16 cellular contexts compared by ENCODE assay signal in genomic region chr7:7439564-7439963, GRCh38.
DNase-seq lines count a peak whose midpoint lies in the region; ATAC-seq and TF ChIP-seq lines count a peak whose summit lies in the region.
"Had no signal": no experiment of that assay in that cellular context is flagged by ENCODE, and none has a peak within 500 bp of the region (broad histone marks: within the 10 kb centered on the region; RNA-seq: fewer than 3 reads in every experiment).

No MANE protein-coding gene starts in this region.

- 91% methylated on average over 1 of the region's 1 CpG for WGBS in SK-N-SH (ENCODE audit: low lambda C conversion rate)
- WGBS in heart left ventricle, 4 donors: 91 to 100% (median 97%) methylated on average over 1 of the region's 1 CpG

- H3K9me3 ChIP-seq in SK-N-SH (no peaks in the 10 kb centered on the region), MM.1S (replicated peaks; ENCODE audit: insufficient read depth, low read length) (no peaks in the 10 kb centered on the region), heart left ventricle (peaks cover 0 to 3% (median 0%) of the 10 kb centered on the region in 12 donors)

- H2AFZ ChIP-seq in SK-N-SH (ENCODE audit: low read depth): 0 out of 2 replicates have a peak overlapping the region, but pooled peaks have one; percentile 74
- no peak overlapping the region for H2AFZ ChIP-seq in MM.1S (ENCODE audit: low read length)

- ATAC-seq in heart left ventricle (no peak), GM19452 (IDR thresholded peaks at IDR 0.05; ENCODE audit: unreplicated experiment) (no peak), HG03175 (IDR thresholded peaks at IDR 0.05; ENCODE audit: unreplicated experiment) (no peak)
- ATAC-seq: GM12878 had no signal

- CTCF ChIA-PET in SK-N-SH (lab: Yijun Ruan, JAX): interaction anchor here (1.0 to 3.2 kb wide), 5 partner anchors 10 to 336 kb away, joined by 3 to 29 read pairs (median 3); no protein-coding TSS in a partner anchor

- TF ChIP-seq RAD21 in SK-N-SH (IDR thresholded peaks at IDR 0.05; ENCODE audit: low read length): no peak

- TF ChIP-seq POLR2A in heart left ventricle (IDR thresholded peaks at IDR 0.05): no peak

- no peak for TF ChIP-seq EP300 in SK-N-SH (IDR thresholded peaks at IDR 0.05; ENCODE audit: borderline replicate concordance in 1 of 2, low read depth in 1 of 2, low read length in 1 of 2)

- H4K20me1 ChIP-seq in SK-N-SH (ENCODE audit: insufficient read depth): no peaks in the 10 kb centered on the region
- H4K20me1 ChIP-seq in MM.1S (ENCODE audit: insufficient read depth, low read length): no peaks in the 10 kb centered on the region

- H3K4me2 ChIP-seq in SK-N-SH (no peak overlapping the region), MM.1S (ENCODE audit: low read depth, low read length) (no peak overlapping the region)

- H3K4me3 ChIP-seq in SK-N-SH (ENCODE audit: low read depth in 2 of 2, low read length in 1 of 2) (no peak overlapping the region), foreskin fibroblast (ENCODE audit: low read depth in 1 of 2, low read length in 2 of 2) (no peak overlapping the region), MM.1S (ENCODE audit: low read length) (no peak overlapping the region), heart left ventricle (no peak overlapping the region)
- H3K4me3 ChIP-seq: GM12878, MG63 had no signal

- TF ChIP-seq CTCF in SK-N-SH (IDR thresholded peaks at IDR 0.05) (no peak), foreskin fibroblast (IDR thresholded peaks at IDR 0.05; ENCODE audit: low read depth, low read length) (no peak), MM.1S (IDR thresholded peaks at IDR 0.05; ENCODE audit: low read length) (no peak), heart left ventricle (IDR thresholded peaks at IDR 0.05) (no peak)

- H3F3A ChIP-seq in SK-N-SH (replicated peaks; ENCODE audit: insufficient read depth) (peaks cover 5% of the 10 kb centered on the region), MM.1S (ENCODE audit: insufficient read depth, low read length) (no peaks in the 10 kb centered on the region)

- intact Hi-C loops in heart left ventricle (cut with DNase I): loop anchor here in 1 of 10 donors (10.0 kb wide), 1 partner anchor 45 kb away; no protein-coding TSS in a partner anchor

- no peaks in the 10 kb centered on the region for H3K79me2 ChIP-seq in SK-N-SH (ENCODE audit: insufficient read depth)
- no peaks in the 10 kb centered on the region for H3K79me2 ChIP-seq in MM.1S (ENCODE audit: low read length)

- DNase-seq in NCI-H524 (lab: John Stamatoyannopoulos, UW) (peak; percentile 5 to 64), NCI-H524 treated with DMSO at 0.1 percent for 48 hours (lab: John Stamatoyannopoulos, UW) (no peak), SK-N-SH (no peak), foreskin fibroblast (peak; percentile 34 to 61), MM.1S (no peak), heart left ventricle (no peak)
- DNase-seq: C1 segment of cervical spinal cord, KG1, NCI-H187 treated with DMSO at 0.1 percent for 48 hours, NCI-H2171, NCI-H446 treated with DMSO at 0.1 percent for 48 hours, NCI-H82 had no signal

- H3K27me3 ChIP-seq in SK-N-SH (ENCODE audit: insufficient read depth): no peaks in the 10 kb centered on the region
- H3K27me3 ChIP-seq in MM.1S (replicated peaks; ENCODE audit: insufficient read depth, low read length): no peaks in the 10 kb centered on the region
- H3K27me3 ChIP-seq in heart left ventricle: no peaks in the 10 kb centered on the region
- H3K27me3 ChIP-seq: MG63 had no signal

- H3K9me2 ChIP-seq in SK-N-SH (no peaks in the 10 kb centered on the region), MM.1S (replicated peaks; ENCODE audit: insufficient read depth, low read length) (no peaks in the 10 kb centered on the region)

- H3K36me3 ChIP-seq in SK-N-SH (replicated peaks in 1 of 2; ENCODE audit: control insufficient read depth in 1 of 2, insufficient read depth in 2 of 2, low read length in 1 of 2) (no peaks in the 10 kb centered on the region), MM.1S (replicated peaks; ENCODE audit: insufficient read depth, low read length) (no peaks in the 10 kb centered on the region), heart left ventricle (no peaks in the 10 kb centered on the region)
- H3K36me3 ChIP-seq: MG63 had no signal

- H3K4me1 ChIP-seq in SK-N-SH (ENCODE audit: control insufficient read depth in 1 of 2, insufficient read depth in 2 of 2, low read depth in 1 of 2, low read length in 1 of 2): peaks cover 3 to 4% of the 10 kb centered on the region in 2 experiments; a peak in 3 of 4 replicates
- no peaks in the 10 kb centered on the region for H3K4me1 ChIP-seq in MM.1S (ENCODE audit: low read length)
- peaks cover 0 to 10% (median 0%) of the 10 kb centered on the region in 12 donors for H3K4me1 ChIP-seq in heart left ventricle

- peak overlapping the region in 1 of 2 experiments; percentile 86; a peak in 3 of 4 replicates for H3K27ac ChIP-seq in SK-N-SH (ENCODE audit: low read depth in 2 of 2, low read length in 1 of 2)
- no peak overlapping the region for H3K27ac ChIP-seq in MM.1S (ENCODE audit: low read length)
- H3K27ac ChIP-seq in heart left ventricle: no peak overlapping the region

- H3K9ac ChIP-seq in SK-N-SH: peak overlapping the region; percentile 9; the same call in 1 of the 2 replicates
- no peak overlapping the region for H3K9ac ChIP-seq in MM.1S (ENCODE audit: low read length)

- POLR2A ChIA-PET in SK-N-SH (lab: Yijun Ruan, JAX): no interaction called here

TF ChIP-seq in SK-N-SH, 30 proteins besides CTCF, POLR2A, EP300 and RAD21 (continues in another document):
- no peak for TF ChIP-seq MXI1 (IDR thresholded peaks at IDR 0.05; ENCODE audit: low read depth, low read length)
- no peak for TF ChIP-seq USF2 (IDR thresholded peaks at IDR 0.05; ENCODE audit: borderline replicate concordance, low read depth, low read length)
- TF ChIP-seq NRF1 (IDR thresholded peaks at IDR 0.05; ENCODE audit: low read depth, low read length): no peak
- TF ChIP-seq, protein P1, sequence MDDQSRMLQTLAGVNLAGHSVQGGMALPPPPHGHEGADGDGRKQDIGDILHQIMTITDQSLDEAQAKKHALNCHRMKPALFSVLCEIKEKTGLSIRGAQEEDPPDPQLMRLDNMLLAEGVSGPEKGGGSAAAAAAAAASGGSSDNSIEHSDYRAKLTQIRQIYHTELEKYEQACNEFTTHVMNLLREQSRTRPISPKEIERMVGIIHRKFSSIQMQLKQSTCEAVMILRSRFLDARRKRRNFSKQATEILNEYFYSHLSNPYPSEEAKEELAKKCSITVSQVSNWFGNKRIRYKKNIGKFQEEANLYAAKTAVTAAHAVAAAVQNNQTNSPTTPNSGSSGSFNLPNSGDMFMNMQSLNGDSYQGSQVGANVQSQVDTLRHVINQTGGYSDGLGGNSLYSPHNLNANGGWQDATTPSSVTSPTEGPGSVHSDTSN (IDR thresholded peaks at IDR 0.05): no peak
- TF ChIP-seq TCF12 (IDR thresholded peaks at IDR 0.05): no peak
- TF ChIP-seq FOXJ3 (CRISPR knock-in tag; IDR thresholded peaks at IDR 0.05): no peak
- no peak for TF ChIP-seq ELF1 (IDR thresholded peaks at IDR 0.05)
- TF ChIP-seq TAF1 (IDR thresholded peaks at IDR 0.05; ENCODE audit: borderline replicate concordance, low read depth, low read length): no peak
- no peak for TF ChIP-seq JUND (IDR thresholded peaks at IDR 0.05)
- TF ChIP-seq SMC3 (IDR thresholded peaks at IDR 0.05; ENCODE audit: low read depth, low read length): no peak
- TF ChIP-seq REST (IDR thresholded peaks at IDR 0.05; ENCODE audit: low read depth, low read length): no peak
- no peak for TF ChIP-seq CHD2 (IDR thresholded peaks at IDR 0.05; ENCODE audit: low read length, partially characterized antibody)
- no peak for TF ChIP-seq RFX5 (IDR thresholded peaks at IDR 0.05; ENCODE audit: low read length)
- no peak for TF ChIP-seq SIN3A (IDR thresholded peaks at IDR 0.05; ENCODE audit: borderline replicate concordance, low read depth, low read length)
- TF ChIP-seq EZH2phosphoT487 (IDR thresholded peaks at IDR 0.05; ENCODE audit: borderline replicate concordance, low read depth): no peak
- no peak for TF ChIP-seq FOSL2 (IDR thresholded peaks at IDR 0.05; ENCODE audit: borderline replicate concordance, low read depth)

Comparison
In these comparisons a context has a peak if more than half of its experiments do, and no peak if none do; other contexts are left out.
1. DNase-seq: peak in NCI-H524 (2 of 2) and foreskin fibroblast (2 of 2); none in NCI-H524 treated with DMSO at 0.1 percent for 48 hours (single experiment), SK-N-SH (single experiment), MM.1S (single experiment) and heart left ventricle (0 of 5).